ENCODE assay signal across 14 cellular contexts in genomic region chr5:78287833-78288232, GRCh38. TPM values are rescaled to one million over a fixed set of nuclear protein-coding genes. Genes with fewer than 3 reads are reported as not detected.
DNase-seq lines count a peak whose midpoint lies in the region; ATAC-seq and TF ChIP-seq lines count a peak whose summit lies in the region.
"Had no signal": no experiment of that assay in that cellular context is flagged by ENCODE, and none has a peak within 500 bp of the region (broad histone marks: within the 10 kb centered on the region; RNA-seq: fewer than 3 reads in every experiment).

No MANE protein-coding gene starts in this region.

- H3K9me3 ChIP-seq in HAP-1, result no peaks in the 10 kb centered on the region
- H3K9me3 ChIP-seq in SJSA1 (replicated peaks), result no peaks in the 10 kb centered on the region
- H3K9me3 ChIP-seq in thoracic aorta, result no peaks in the 10 kb centered on the region
- H3K9me3 ChIP-seq: heart left ventricle, neutrophil had no signal

- H3K36me3 Mint-ChIP-seq in stimulated activated effector memory CD8-positive, alpha-beta T cell treated with anti-CD3 and anti-CD28 coated beads, Interleukin-12 subunit alpha, Interleukin-12 subunit beta, amount 100 ng/mL, for 72 hours, result peaks cover 6% of the 10 kb centered on the region

- H3K4me1 ChIP-seq in HAP-1 (peaks cover 37% of the 10 kb centered on the region), SJSA1 (replicated peaks) (peaks cover 15% of the 10 kb centered on the region), thoracic aorta (ENCODE audit: control insufficient read depth in 1 of 2, low read depth in 2 of 2) (peaks cover 6 to 40% of the 10 kb centered on the region in 2 donors)

- H3K36me3 ChIP-seq in HAP-1 (replicated peaks) (no peaks in the 10 kb centered on the region), SJSA1 (no peaks in the 10 kb centered on the region; the same call in none of the 2 replicates), thoracic aorta (no peaks in the 10 kb centered on the region)
- H3K36me3 ChIP-seq: heart left ventricle, neutrophil, WERI-Rb-1 had no signal

- H3K27ac ChIP-seq in SJSA1 (peak overlapping the region; percentile 74), thoracic aorta (no peak overlapping the region)
- H3K27ac ChIP-seq: heart left ventricle, HL-60, neutrophil, WERI-Rb-1 had no signal

- DNase-seq in HAP-1 (ENCODE audit: low spot score in 2 of 2), result peak; percentile 65 to 88
- peak; percentile 64 to 66 for DNase-seq in SJSA1 (ENCODE audit: low read depth in 1 of 2, low spot score in 2 of 2)
- DNase-seq in fibroblast of villous mesenchyme (ENCODE audit: low read depth), result peak; percentile 61
- DNase-seq in thoracic aorta (ENCODE audit: low spot score), result no peak
- DNase-seq in stimulated activated effector memory CD8-positive, alpha-beta T cell treated with anti-CD3 and anti-CD28 coated beads, Interleukin-12 subunit alpha, Interleukin-12 subunit beta, amount 100 ng/mL, for 72 hours (ENCODE audit: low spot score in 2 of 2), result no peak
- no peak for DNase-seq in NCI-H1436 treated with DMSO at 0.1 percent for 48 hours (lab: John Stamatoyannopoulos, UW)
- DNase-seq in GM19240 (ENCODE audit: insufficient read length, low spot score), result no peak
- DNase-seq: activated naive CD4-positive, alpha-beta T cell treated with anti-CD3 and anti-CD28 coated beads for 36 hours; GOT3; heart left ventricle; NCI-H748 treated with DMSO at 0.1 percent for 48 hours; WERI-Rb-1 had no signal

- no peaks in the 10 kb centered on the region for H3K27me3 ChIP-seq in HAP-1 (ENCODE audit: low read depth)
- H3K27me3 ChIP-seq in SJSA1 (replicated peaks), result no peaks in the 10 kb centered on the region
- no peaks in the 10 kb centered on the region for H3K27me3 ChIP-seq in thoracic aorta (replicated peaks; ENCODE audit: insufficient read depth)
- H3K27me3 ChIP-seq: heart left ventricle, neutrophil had no signal

- ATAC-seq in thoracic aorta (ENCODE audit: insufficient number of reproducible peaks, low FRiP score, low read depth), result peak; percentile 64
- no peak for ATAC-seq in stimulated activated effector memory CD8-positive, alpha-beta T cell treated with anti-CD3 and anti-CD28 coated beads, Interleukin-12 subunit alpha, Interleukin-12 subunit beta, amount 100 ng/mL, for 72 hours

- H3K4me3 ChIP-seq in HAP-1, result no peak overlapping the region
- H3K4me3 ChIP-seq in SJSA1, result no peak overlapping the region
- no peak overlapping the region for H3K4me3 ChIP-seq in fibroblast of villous mesenchyme (ENCODE audit: low read depth, low read length)
- H3K4me3 ChIP-seq in thoracic aorta, result no peak overlapping the region
- H3K4me3 ChIP-seq: heart left ventricle had no signal

- H3K4me3 Mint-ChIP-seq in stimulated activated effector memory CD8-positive, alpha-beta T cell treated with anti-CD3 and anti-CD28 coated beads, Interleukin-12 subunit alpha, Interleukin-12 subunit beta, amount 100 ng/mL, for 72 hours, result no peak overlapping the region
- H3K4me3 Mint-ChIP-seq: activated naive CD4-positive, alpha-beta T cell treated with anti-CD3 and anti-CD28 coated beads for 36 hours had no signal

- peaks cover 54% of the 10 kb centered on the region for H3K4me1 Mint-ChIP-seq in stimulated activated effector memory CD8-positive, alpha-beta T cell treated with anti-CD3 and anti-CD28 coated beads, Interleukin-12 subunit alpha, Interleukin-12 subunit beta, amount 100 ng/mL, for 72 hours

- in situ Hi-C loops in HAP-1 (cut with MboI; ENCODE audit: low sequenced_read_pairs), result no loop called here

- TF ChIP-seq CTCF in fibroblast of villous mesenchyme (IDR thresholded peaks at IDR 0.05; ENCODE audit: insufficient read depth, low read depth, low read length) (no peak), thoracic aorta (IDR thresholded peaks at IDR 0.05) (no peak)

- H3K9me3 Mint-ChIP-seq in stimulated activated effector memory CD8-positive, alpha-beta T cell treated with anti-CD3 and anti-CD28 coated beads, Interleukin-12 subunit alpha, Interleukin-12 subunit beta, amount 100 ng/mL, for 72 hours, result no peaks in the 10 kb centered on the region
- H3K9me3 Mint-ChIP-seq: activated naive CD4-positive, alpha-beta T cell treated with anti-CD3 and anti-CD28 coated beads for 36 hours had no signal

- no peak overlapping the region for H3K27ac Mint-ChIP-seq in stimulated activated effector memory CD8-positive, alpha-beta T cell treated with anti-CD3 and anti-CD28 coated beads, Interleukin-12 subunit alpha, Interleukin-12 subunit beta, amount 100 ng/mL, for 72 hours
- H3K27ac Mint-ChIP-seq: activated naive CD4-positive, alpha-beta T cell treated with anti-CD3 and anti-CD28 coated beads for 36 hours had no signal

RNA-seq across cellular contexts. Expression of gene AP3B1, which starts 6.7 kb away (rescaled TPM):
- 31.7 and 56.9 TPM in 2 replicates for total RNA-seq in SJSA1 (2014; rRNA removed; shearing (Covaris generic))
- 78.6 and 113 TPM in 2 replicates for total RNA-seq in fibroblast of villous mesenchyme
- total RNA-seq in thoracic aorta, result 10 to 100 TPM; 50.4 to 52.6 TPM

Comparison
In these comparisons a context has a peak if more than half of its experiments do, and no peak if none do; other contexts are left out.
1. DNase-seq: peak in HAP-1 (2 of 2), SJSA1 (2 of 2) and fibroblast of villous mesenchyme (single experiment); none in thoracic aorta (single experiment), stimulated activated effector memory CD8-positive, alpha-beta T cell treated with anti-CD3 and anti-CD28 coated beads, Interleukin-12 subunit alpha, Interleukin-12 subunit beta, amount 100 ng/mL, for 72 hours (0 of 2), NCI-H1436 treated with DMSO at 0.1 percent for 48 hours (single experiment) and GM19240 (single experiment).